28 cellular contexts compared by ENCODE assay signal in the genomic region with DNA sequence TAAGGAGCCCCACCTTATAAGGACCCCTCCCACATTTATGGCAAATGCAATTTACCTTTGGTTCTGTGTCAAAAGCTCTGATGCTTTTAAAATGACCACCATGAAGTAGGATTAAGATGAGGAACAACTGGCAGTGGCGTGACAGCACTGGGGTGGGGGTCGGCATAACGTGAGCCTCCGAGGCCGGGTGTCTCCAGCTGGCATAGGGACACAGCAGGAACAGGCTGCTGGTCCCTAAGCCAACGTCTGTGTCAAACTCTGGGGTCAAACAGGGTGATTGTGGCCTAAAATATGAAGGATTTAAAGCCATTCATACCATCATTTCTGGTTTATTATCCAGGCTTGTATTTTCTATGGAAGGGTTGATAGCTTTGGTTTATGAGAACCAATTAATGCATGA.
"Had no signal": no experiment of that assay in that cellular context is flagged by ENCODE, and none has a peak within 500 bp of the region (broad histone marks: within the 10 kb centered on the region; RNA-seq: fewer than 3 reads in every experiment).

No MANE protein-coding gene starts in this region.

- H3K9ac ChIP-seq: neural progenitor cell, parathyroid adenoma had no signal

- H2AFZ ChIP-seq: neural progenitor cell, parathyroid adenoma had no signal

- H3K27me3 ChIP-seq: neural progenitor cell, right lobe of liver, stomach, tibial nerve, upper lobe of left lung had no signal

- ATAC-seq: effector memory CD8-positive, alpha-beta T cell; heart right ventricle; left colon; left ventricle myocardium superior; lower lobe of right lung; natural killer cell treated with Interleukin-12 subunit alpha and Interleukin-12 subunit beta and Interleukin-15 and Interleukin-18, amount 100 ng/mL, for 72 hours; right lobe of liver; stimulated activated effector memory CD8-positive, alpha-beta T cell treated with anti-CD3 and anti-CD28 coated beads, Interleukin-12 subunit alpha, Interleukin-12 subunit beta, amount 100 ng/mL, for 72 hours had no signal

- H3K36me3 ChIP-seq: esophagus squamous epithelium, heart right ventricle, lower lobe of right lung, neural progenitor cell, right lobe of liver, stomach, thoracic aorta, tibial nerve, upper lobe of left lung had no signal

- FAIRE-seq: endometrium, islet of Langerhans, urothelium cell line had no signal

- H3K27ac ChIP-seq: lower lobe of right lung, neural progenitor cell, parathyroid adenoma, right lobe of liver, upper lobe of left lung had no signal

- DNase-seq: dermis blood vessel endothelial cell; effector memory CD8-positive, alpha-beta T cell; erythroblast; esophagus squamous epithelium; foreskin melanocyte; glutamatergic neuron; heart right ventricle; hippocampal formation; kidney glomerular epithelial cell; left colon; left ventricle myocardium superior; lower lobe of right lung; right lobe of liver; stimulated activated CD4-positive, alpha-beta T cell treated with anti-CD3 and anti-CD28 coated beads, Interleukin-2, amount 100 ng/mL, for 24 hours; stimulated activated CD4-positive, alpha-beta T cell treated with anti-CD3 and anti-CD28 coated beads, Interleukin-4, amount 100 ng/mL, for 24 hours; stimulated activated naive CD4-positive, alpha-beta T cell treated with Interleukin-2 at 50 U/mL for 16 hours; stomach had no signal

- H3K4me3 ChIP-seq: coronary artery, esophagus squamous epithelium, heart right ventricle, lower lobe of right lung, neural progenitor cell, right lobe of liver, stomach, thoracic aorta, tibial nerve, upper lobe of left lung had no signal

- H3K4me1 ChIP-seq: esophagus squamous epithelium, lower lobe of right lung, parathyroid adenoma, right lobe of liver, upper lobe of left lung had no signal

- H3K4me2 ChIP-seq: neural progenitor cell had no signal

- H3K79me2 ChIP-seq: parathyroid adenoma had no signal

- H3K9me3 ChIP-seq: esophagus squamous epithelium, heart right ventricle, lower lobe of right lung, right lobe of liver, stomach, thoracic aorta, tibial nerve, upper lobe of left lung had no signal
